In the genomic region with DNA sequence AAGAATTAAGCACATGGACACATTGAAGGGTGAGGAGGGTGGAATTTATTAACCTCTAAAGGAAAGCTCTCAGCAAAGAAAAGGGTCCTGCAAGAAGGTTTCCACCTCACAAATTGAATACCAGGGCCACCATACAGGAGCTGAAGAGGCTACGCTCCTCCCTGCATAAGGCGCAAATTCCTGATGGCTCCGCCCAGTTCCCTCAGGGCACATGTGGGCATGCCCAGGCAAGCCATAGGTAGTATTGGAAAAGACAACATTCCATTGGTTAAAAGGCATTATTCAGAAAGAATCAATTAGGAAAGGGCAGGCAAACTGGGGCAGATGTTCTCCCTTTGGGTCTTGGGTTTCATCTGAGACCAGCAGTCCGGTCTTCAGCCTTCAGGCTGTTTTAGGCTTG, we compare ENCODE assay signal across 12 cellular contexts.
"Had no signal": no experiment of that assay in that cellular context is flagged by ENCODE, and none has a peak within 500 bp of the region (broad histone marks: within the 10 kb centered on the region; RNA-seq: fewer than 3 reads in every experiment).

No MANE protein-coding gene starts in this region.

- H3K27me3 Mint-ChIP-seq: activated CD4-positive, alpha-beta memory T cell treated with anti-CD3 and anti-CD28 coated beads, Interleukin-2, amount 10 ng/mL, durations not matched to agents 7 days and 5 days; activated naive CD8-positive, alpha-beta T cell treated with anti-CD3 and anti-CD28 coated beads, Interleukin-2, amount 10 ng/mL, durations not matched to agents 7 days and 5 days; stimulated activated naive CD8-positive, alpha-beta T cell treated with anti-CD3 and anti-CD28 coated beads, Interleukin-15, amount 100 ng/mL, for 72 hours; T-cell had no signal

- H3K4me1 Mint-ChIP-seq: activated CD4-positive, alpha-beta memory T cell treated with anti-CD3 and anti-CD28 coated beads, Interleukin-2, amount 10 ng/mL, durations not matched to agents 7 days and 5 days; activated naive CD8-positive, alpha-beta T cell treated with anti-CD3 and anti-CD28 coated beads, Interleukin-2, amount 10 ng/mL, durations not matched to agents 7 days and 5 days; stimulated activated naive CD8-positive, alpha-beta T cell treated with anti-CD3 and anti-CD28 coated beads, Interleukin-15, amount 100 ng/mL, for 72 hours; T-cell had no signal

- DNase-seq: activated CD4-positive, alpha-beta memory T cell treated with anti-CD3 and anti-CD28 coated beads, Interleukin-2, amount 10 ng/mL, durations not matched to agents 7 days and 5 days; activated naive CD8-positive, alpha-beta T cell treated with anti-CD3 and anti-CD28 coated beads, Interleukin-2, amount 10 ng/mL, durations not matched to agents 7 days and 5 days; aorta; effector CD8-positive, alpha-beta T cell; pancreas; stimulated activated CD4-positive, alpha-beta T cell treated with anti-CD3 and anti-CD28 coated beads, Interleukin-4, amount 100 ng/mL, for 4 hours; stimulated activated naive CD8-positive, alpha-beta T cell treated with anti-CD3 and anti-CD28 coated beads, Interleukin-15, amount 100 ng/mL, for 72 hours; T-cell; T1000; testis had no signal

- FAIRE-seq: pancreas had no signal

- H3K36me3 Mint-ChIP-seq: activated naive CD8-positive, alpha-beta T cell treated with anti-CD3 and anti-CD28 coated beads, Interleukin-2, amount 10 ng/mL, durations not matched to agents 7 days and 5 days; T-cell had no signal

- H3K27me3 ChIP-seq: pancreas, testis had no signal

- H3K27ac Mint-ChIP-seq: activated CD4-positive, alpha-beta memory T cell treated with anti-CD3 and anti-CD28 coated beads, Interleukin-2, amount 10 ng/mL, durations not matched to agents 7 days and 5 days; activated naive CD8-positive, alpha-beta T cell treated with anti-CD3 and anti-CD28 coated beads, Interleukin-2, amount 10 ng/mL, durations not matched to agents 7 days and 5 days; stimulated activated naive CD8-positive, alpha-beta T cell treated with anti-CD3 and anti-CD28 coated beads, Interleukin-15, amount 100 ng/mL, for 72 hours; T-cell had no signal

- H3K4me1 ChIP-seq: testis had no signal

- H3K4me3 ChIP-seq: coronary artery, pancreas, skin epidermis, testis had no signal

- H3K9me3 ChIP-seq: pancreas, testis had no signal

- H3K9me3 Mint-ChIP-seq: activated CD4-positive, alpha-beta memory T cell treated with anti-CD3 and anti-CD28 coated beads, Interleukin-2, amount 10 ng/mL, durations not matched to agents 7 days and 5 days; activated naive CD8-positive, alpha-beta T cell treated with anti-CD3 and anti-CD28 coated beads, Interleukin-2, amount 10 ng/mL, durations not matched to agents 7 days and 5 days had no signal

- H3K27ac ChIP-seq: coronary artery, testis had no signal

- H3K36me3 ChIP-seq: pancreas had no signal

- H3K4me3 Mint-ChIP-seq: activated CD4-positive, alpha-beta memory T cell treated with anti-CD3 and anti-CD28 coated beads, Interleukin-2, amount 10 ng/mL, durations not matched to agents 7 days and 5 days; activated naive CD8-positive, alpha-beta T cell treated with anti-CD3 and anti-CD28 coated beads, Interleukin-2, amount 10 ng/mL, durations not matched to agents 7 days and 5 days; stimulated activated naive CD8-positive, alpha-beta T cell treated with anti-CD3 and anti-CD28 coated beads, Interleukin-15, amount 100 ng/mL, for 72 hours; T-cell had no signal
